Comparison of ENCODE assay signal across 8 cellular contexts in genomic region chr2:70871398-70872211, GRCh38. TPM values are rescaled to one million over a fixed set of nuclear protein-coding genes. Genes with fewer than 3 reads are reported as not detected.
DNase-seq lines count a peak whose midpoint lies in the region; ATAC-seq and TF ChIP-seq lines count a peak whose summit lies in the region.

No MANE protein-coding gene starts in this region.

- ATAC-seq in GM19023 (IDR thresholded peaks at IDR 0.05; ENCODE audit: unreplicated experiment), result peak; percentile 79

- TF ChIP-seq CTCF in AG04449 (IDR thresholded peaks at IDR 0.05; ENCODE audit: insufficient read depth, low read length, missing control alignments), result peak; percentile 99

- no peak overlapping the region for H3K4me3 ChIP-seq in AG04449 (ENCODE audit: low read depth, low read length)

- no peak for DNase-seq in AG04449 (ENCODE audit: low read depth, low spot score)
- DNase-seq in HUDEP-2 (lab: John Stamatoyannopoulos, UW; ENCODE audit: unreplicated experiment in 76 of 76), result peak in 70 of 76 experiments; percentile 7 to 85 (median 63)
- DNase-seq in NOMO-1 treated with dmso at 0.1 percent for 144 hours (lab: John Stamatoyannopoulos, UW; ENCODE audit: unreplicated experiment), result peak; percentile 67
- DNase-seq in activated CD8-positive, alpha-beta memory T cell treated with anti-CD3 and anti-CD28 coated beads for 4 hours (ENCODE audit: low read depth in 2 of 2), result peak; percentile 60 to 65
- DNase-seq in effector CD8-positive, alpha-beta T cell (lab: John Stamatoyannopoulos, UW), result peak; percentile 63
- DNase-seq in mesenteric fat pad (ENCODE audit: low spot score), result peak; percentile 95
- DNase-seq in stimulated activated CD8-positive, alpha-beta memory T cell treated with anti-CD3 and anti-CD28 coated beads, Interleukin-15, amount 100 ng/mL, for 48 hours (ENCODE audit: low read depth in 2 of 2), result peak; percentile 62 to 69

- POLR2A ChIA-PET in AG04449 (lab: Yijun Ruan, JAX), result interaction anchor here (0.9 kb wide), 1 partner anchor 77 kb away, joined by 3 read pairs; no protein-coding TSS in a partner anchor

- CTCF ChIA-PET in AG04449 (lab: Yijun Ruan, JAX), result interaction anchor here (0.8 to 10.6 kb wide), 37 partner anchors 8 to 568 kb away, joined by 3 to 299 read pairs (median 6); partner anchors contain the start of gene ATP6V1B1

RNA-seq across cellular contexts. Expression of gene VAX2, which starts 28.8 kb away (rescaled TPM):
- 2.0 TPM for total RNA-seq in mesenteric fat pad

RNA-seq across cellular contexts. Expression of gene CD207, which starts 36.0 kb away (rescaled TPM):
- 0.29 TPM for total RNA-seq in mesenteric fat pad

RNA-seq across cellular contexts. Expression of gene CLEC4F, which starts 51.2 kb away (rescaled TPM):
- total RNA-seq in mesenteric fat pad, result 0.48 TPM
